In the genomic region with DNA sequence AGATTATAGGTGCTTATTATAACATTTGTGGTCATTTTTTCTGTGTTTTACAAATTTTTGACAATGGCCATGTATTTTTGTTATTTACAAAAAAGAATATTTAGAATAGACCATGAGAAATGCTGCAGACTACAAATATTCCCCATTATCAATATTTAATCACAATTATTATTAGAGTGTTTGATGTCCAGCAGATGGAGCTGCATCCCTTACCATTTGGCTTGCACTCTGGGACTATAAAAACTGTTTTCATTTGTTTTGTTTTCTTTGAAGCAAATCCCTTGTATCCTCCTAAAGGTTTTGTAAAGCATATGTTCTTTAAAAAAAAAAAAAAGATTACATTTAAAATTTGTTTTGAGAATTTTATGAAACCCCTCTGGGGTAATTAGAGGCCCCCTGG, we compare ENCODE assay signal across 1 cellular context.
TF ChIP-seq lines count a peak whose summit lies in the region.

No MANE protein-coding gene starts in this region.

TF ChIP-seq in SK-N-SH, 30 proteins besides CTCF, POLR2A, EP300 and RAD21 (continued from another document):
- TF ChIP-seq, protein P1, sequence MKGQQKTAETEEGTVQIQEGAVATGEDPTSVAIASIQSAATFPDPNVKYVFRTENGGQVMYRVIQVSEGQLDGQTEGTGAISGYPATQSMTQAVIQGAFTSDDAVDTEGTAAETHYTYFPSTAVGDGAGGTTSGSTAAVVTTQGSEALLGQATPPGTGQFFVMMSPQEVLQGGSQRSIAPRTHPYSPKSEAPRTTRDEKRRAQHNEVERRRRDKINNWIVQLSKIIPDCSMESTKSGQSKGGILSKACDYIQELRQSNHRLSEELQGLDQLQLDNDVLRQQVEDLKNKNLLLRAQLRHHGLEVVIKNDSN (IDR thresholded peaks at IDR 0.05; ENCODE audit: borderline replicate concordance, low read depth), result no peak
- TF ChIP-seq MXI1 (IDR thresholded peaks at IDR 0.05; ENCODE audit: low read depth, low read length) (no peak), TCF12 (IDR thresholded peaks at IDR 0.05) (no peak), GABPA (IDR thresholded peaks at IDR 0.05; ENCODE audit: low read depth) (no peak), GATA2 (CRISPR knock-in tag; IDR thresholded peaks at IDR 0.05) (no peak), RXRA (IDR thresholded peaks at IDR 0.05; ENCODE audit: borderline replicate concordance, low read depth) (no peak)
- TF ChIP-seq, protein P2, sequence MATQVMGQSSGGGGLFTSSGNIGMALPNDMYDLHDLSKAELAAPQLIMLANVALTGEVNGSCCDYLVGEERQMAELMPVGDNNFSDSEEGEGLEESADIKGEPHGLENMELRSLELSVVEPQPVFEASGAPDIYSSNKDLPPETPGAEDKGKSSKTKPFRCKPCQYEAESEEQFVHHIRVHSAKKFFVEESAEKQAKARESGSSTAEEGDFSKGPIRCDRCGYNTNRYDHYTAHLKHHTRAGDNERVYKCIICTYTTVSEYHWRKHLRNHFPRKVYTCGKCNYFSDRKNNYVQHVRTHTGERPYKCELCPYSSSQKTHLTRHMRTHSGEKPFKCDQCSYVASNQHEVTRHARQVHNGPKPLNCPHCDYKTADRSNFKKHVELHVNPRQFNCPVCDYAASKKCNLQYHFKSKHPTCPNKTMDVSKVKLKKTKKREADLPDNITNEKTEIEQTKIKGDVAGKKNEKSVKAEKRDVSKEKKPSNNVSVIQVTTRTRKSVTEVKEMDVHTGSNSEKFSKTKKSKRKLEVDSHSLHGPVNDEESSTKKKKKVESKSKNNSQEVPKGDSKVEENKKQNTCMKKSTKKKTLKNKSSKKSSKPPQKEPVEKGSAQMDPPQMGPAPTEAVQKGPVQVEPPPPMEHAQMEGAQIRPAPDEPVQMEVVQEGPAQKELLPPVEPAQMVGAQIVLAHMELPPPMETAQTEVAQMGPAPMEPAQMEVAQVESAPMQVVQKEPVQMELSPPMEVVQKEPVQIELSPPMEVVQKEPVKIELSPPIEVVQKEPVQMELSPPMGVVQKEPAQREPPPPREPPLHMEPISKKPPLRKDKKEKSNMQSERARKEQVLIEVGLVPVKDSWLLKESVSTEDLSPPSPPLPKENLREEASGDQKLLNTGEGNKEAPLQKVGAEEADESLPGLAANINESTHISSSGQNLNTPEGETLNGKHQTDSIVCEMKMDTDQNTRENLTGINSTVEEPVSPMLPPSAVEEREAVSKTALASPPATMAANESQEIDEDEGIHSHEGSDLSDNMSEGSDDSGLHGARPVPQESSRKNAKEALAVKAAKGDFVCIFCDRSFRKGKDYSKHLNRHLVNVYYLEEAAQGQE (IDR thresholded peaks at IDR 0.05; ENCODE audit: low read depth, low read length), result no peak
- TF ChIP-seq, protein P3, sequence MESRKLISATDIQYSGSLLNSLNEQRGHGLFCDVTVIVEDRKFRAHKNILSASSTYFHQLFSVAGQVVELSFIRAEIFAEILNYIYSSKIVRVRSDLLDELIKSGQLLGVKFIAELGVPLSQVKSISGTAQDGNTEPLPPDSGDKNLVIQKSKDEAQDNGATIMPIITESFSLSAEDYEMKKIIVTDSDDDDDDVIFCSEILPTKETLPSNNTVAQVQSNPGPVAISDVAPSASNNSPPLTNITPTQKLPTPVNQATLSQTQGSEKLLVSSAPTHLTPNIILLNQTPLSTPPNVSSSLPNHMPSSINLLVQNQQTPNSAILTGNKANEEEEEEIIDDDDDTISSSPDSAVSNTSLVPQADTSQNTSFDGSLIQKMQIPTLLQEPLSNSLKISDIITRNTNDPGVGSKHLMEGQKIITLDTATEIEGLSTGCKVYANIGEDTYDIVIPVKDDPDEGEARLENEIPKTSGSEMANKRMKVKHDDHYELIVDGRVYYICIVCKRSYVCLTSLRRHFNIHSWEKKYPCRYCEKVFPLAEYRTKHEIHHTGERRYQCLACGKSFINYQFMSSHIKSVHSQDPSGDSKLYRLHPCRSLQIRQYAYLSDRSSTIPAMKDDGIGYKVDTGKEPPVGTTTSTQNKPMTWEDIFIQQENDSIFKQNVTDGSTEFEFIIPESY (IDR thresholded peaks at IDR 0.05; ENCODE audit: borderline replicate concordance, low read depth), result no peak
